8 cellular contexts compared by ENCODE assay signal in genomic region chr6:99614430-99615161, GRCh38. TPM values are rescaled to one million over a fixed set of nuclear protein-coding genes. Genes with fewer than 3 reads are reported as not detected.
DNase-seq lines count a peak whose midpoint lies in the region; ATAC-seq and TF ChIP-seq lines count a peak whose summit lies in the region.

No MANE protein-coding gene starts in this region.

- DNase-seq in activated T-cell treated with anti-CD3 and anti-CD28 coated beads, Interleukin-2, amount 50 U/mL, for 24 hours: peak; percentile 57
- DNase-seq in activated T-cell treated with anti-CD3 and anti-CD28 coated beads for 4 hours (no peak), SK-N-DZ (ENCODE audit: low spot score) (peak; percentile 48), glutamatergic neuron (peak; percentile 84), caudate nucleus (lab: John Stamatoyannopoulos, UW) (no peak)

- no peaks in the 10 kb centered on the region for H3K9me3 Mint-ChIP-seq in activated T-cell treated with anti-CD3 and anti-CD28 coated beads, Interleukin-2, amount 50 U/mL, for 24 hours
- H3K9me3 Mint-ChIP-seq in glutamatergic neuron (ENCODE audit: unreplicated experiment): peaks cover 23% of the 10 kb centered on the region

- peaks cover 30% of the 10 kb centered on the region for H3K4me1 Mint-ChIP-seq in activated T-cell treated with anti-CD3 and anti-CD28 coated beads, Interleukin-2, amount 50 U/mL, for 24 hours (ENCODE audit: low read depth)
- H3K4me1 Mint-ChIP-seq in glutamatergic neuron (ENCODE audit: low read depth, unreplicated experiment): peaks cover 30% of the 10 kb centered on the region

- H3K4me3 Mint-ChIP-seq in activated T-cell treated with anti-CD3 and anti-CD28 coated beads, Interleukin-2, amount 50 U/mL, for 24 hours: peak overlapping the region; percentile 67
- peak overlapping the region; percentile 96 for H3K4me3 Mint-ChIP-seq in glutamatergic neuron (ENCODE audit: unreplicated experiment)

- peaks cover 89% of the 10 kb centered on the region for H3K27me3 Mint-ChIP-seq in activated T-cell treated with anti-CD3 and anti-CD28 coated beads, Interleukin-2, amount 50 U/mL, for 24 hours
- peaks cover 17% of the 10 kb centered on the region for H3K27me3 Mint-ChIP-seq in glutamatergic neuron (ENCODE audit: unreplicated experiment)

- H3K36me3 Mint-ChIP-seq in activated T-cell treated with anti-CD3 and anti-CD28 coated beads, Interleukin-2, amount 50 U/mL, for 24 hours (ENCODE audit: low read depth): no peaks in the 10 kb centered on the region
- H3K36me3 Mint-ChIP-seq in glutamatergic neuron (ENCODE audit: unreplicated experiment): peaks cover 5% of the 10 kb centered on the region

- peak; percentile 25 for ATAC-seq in HG03280 (IDR thresholded peaks at IDR 0.05; ENCODE audit: unreplicated experiment)
- ATAC-seq in GM21825 (IDR thresholded peaks at IDR 0.05; ENCODE audit: unreplicated experiment): no peak

- peak; percentile 48 for TF ChIP-seq CTCF in glutamatergic neuron (IDR thresholded peaks at IDR 0.05; ENCODE audit: partially characterized antibody, unreplicated experiment)

- H3K4me3 ChIP-seq in skin epidermis: peak overlapping the region; percentile 26 to 52 (median 36)

- peak overlapping the region; percentile 57 for H3K27ac Mint-ChIP-seq in activated T-cell treated with anti-CD3 and anti-CD28 coated beads, Interleukin-2, amount 50 U/mL, for 24 hours
- H3K27ac Mint-ChIP-seq in glutamatergic neuron (ENCODE audit: unreplicated experiment): peak overlapping the region; percentile 91

- no peak overlapping the region for H3K27ac ChIP-seq in skin epidermis
- H3K27ac ChIP-seq in caudate nucleus (ENCODE audit: low read depth, low read length): no peak overlapping the region

RNA-seq across cellular contexts. Expression of gene PRDM13, which starts 8.0 kb away (rescaled TPM):
- polyA plus RNA-seq in SK-N-DZ (2014; cell fraction: cytosol; rRNA removed): 1.3 and 1.4 TPM in 2 replicates
- 0.26 and 0.70 TPM in 2 replicates for polyA plus RNA-seq in SK-N-DZ (2014; cell fraction: nucleus; rRNA removed)
- 13.9 TPM for total RNA-seq in glutamatergic neuron (ENCODE audit: unreplicated experiment)

RNA-seq across cellular contexts. Expression of gene CCNC, which starts 46.1 kb away (rescaled TPM):
- 61.3 and 69.1 TPM in 2 replicates for polyA plus RNA-seq in SK-N-DZ (2014; cell fraction: cytosol; rRNA removed)
- 76.9 and 84.6 TPM in 2 replicates for polyA plus RNA-seq in SK-N-DZ (2014; cell fraction: nucleus; rRNA removed)
- 49.3 TPM for total RNA-seq in glutamatergic neuron (ENCODE audit: unreplicated experiment)

Comparison
In these comparisons a context has a peak if more than half of its experiments do, and no peak if none do; other contexts are left out.
1. DNase-seq: peak in activated T-cell treated with anti-CD3 and anti-CD28 coated beads, Interleukin-2, amount 50 U/mL, for 24 hours (single experiment), SK-N-DZ (single experiment) and glutamatergic neuron (single experiment); none in activated T-cell treated with anti-CD3 and anti-CD28 coated beads for 4 hours (single experiment) and caudate nucleus (0 of 61).